1 cellular context compared by ENCODE assay signal in the genomic region with DNA sequence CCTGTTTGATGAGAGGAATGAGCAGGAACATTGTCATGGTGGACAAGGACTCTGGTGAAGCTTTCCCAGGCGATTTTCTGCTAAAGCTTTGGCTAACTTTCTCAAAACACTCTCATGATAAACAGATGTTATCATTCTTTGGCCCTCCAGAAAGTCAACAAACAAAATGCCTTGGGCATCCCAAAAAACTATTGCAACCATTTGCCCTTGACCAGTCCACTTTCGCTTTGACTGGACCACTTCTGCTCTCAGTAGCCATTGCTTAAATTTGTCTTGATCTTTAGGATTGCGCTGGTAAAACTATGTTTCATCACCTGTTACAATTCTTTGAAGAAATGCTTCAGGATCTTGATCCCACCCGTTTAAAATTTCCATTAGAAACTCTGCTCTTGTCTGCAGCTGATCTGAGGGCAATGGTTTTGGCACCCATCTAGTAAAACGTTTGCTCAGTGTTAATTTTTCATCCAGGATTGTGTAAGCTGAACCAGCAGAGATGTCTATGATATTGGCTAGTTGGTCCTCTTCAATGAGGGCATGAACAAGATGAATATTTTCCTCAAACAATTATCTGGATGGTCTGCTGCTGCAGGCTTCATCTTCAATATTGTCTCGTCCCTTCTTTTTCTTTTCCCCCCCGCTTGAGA.
TF ChIP-seq lines count a peak whose summit lies in the region.

No MANE protein-coding gene starts in this region.

TF ChIP-seq in GM12878, 131 proteins besides CTCF, POLR2A, EP300 and RAD21 (continued from another document):
- TF ChIP-seq, protein P1, sequence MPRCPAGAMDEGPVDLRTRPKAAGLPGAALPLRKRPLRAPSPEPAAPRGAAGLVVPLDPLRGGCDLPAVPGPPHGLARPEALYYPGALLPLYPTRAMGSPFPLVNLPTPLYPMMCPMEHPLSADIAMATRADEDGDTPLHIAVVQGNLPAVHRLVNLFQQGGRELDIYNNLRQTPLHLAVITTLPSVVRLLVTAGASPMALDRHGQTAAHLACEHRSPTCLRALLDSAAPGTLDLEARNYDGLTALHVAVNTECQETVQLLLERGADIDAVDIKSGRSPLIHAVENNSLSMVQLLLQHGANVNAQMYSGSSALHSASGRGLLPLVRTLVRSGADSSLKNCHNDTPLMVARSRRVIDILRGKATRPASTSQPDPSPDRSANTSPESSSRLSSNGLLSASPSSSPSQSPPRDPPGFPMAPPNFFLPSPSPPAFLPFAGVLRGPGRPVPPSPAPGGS (IDR thresholded peaks at IDR 0.05; ENCODE audit: borderline replicate concordance, insufficient read depth, low read depth, low read length, poor library complexity, severe bottlenecking), result no peak
- TF ChIP-seq, protein P2, sequence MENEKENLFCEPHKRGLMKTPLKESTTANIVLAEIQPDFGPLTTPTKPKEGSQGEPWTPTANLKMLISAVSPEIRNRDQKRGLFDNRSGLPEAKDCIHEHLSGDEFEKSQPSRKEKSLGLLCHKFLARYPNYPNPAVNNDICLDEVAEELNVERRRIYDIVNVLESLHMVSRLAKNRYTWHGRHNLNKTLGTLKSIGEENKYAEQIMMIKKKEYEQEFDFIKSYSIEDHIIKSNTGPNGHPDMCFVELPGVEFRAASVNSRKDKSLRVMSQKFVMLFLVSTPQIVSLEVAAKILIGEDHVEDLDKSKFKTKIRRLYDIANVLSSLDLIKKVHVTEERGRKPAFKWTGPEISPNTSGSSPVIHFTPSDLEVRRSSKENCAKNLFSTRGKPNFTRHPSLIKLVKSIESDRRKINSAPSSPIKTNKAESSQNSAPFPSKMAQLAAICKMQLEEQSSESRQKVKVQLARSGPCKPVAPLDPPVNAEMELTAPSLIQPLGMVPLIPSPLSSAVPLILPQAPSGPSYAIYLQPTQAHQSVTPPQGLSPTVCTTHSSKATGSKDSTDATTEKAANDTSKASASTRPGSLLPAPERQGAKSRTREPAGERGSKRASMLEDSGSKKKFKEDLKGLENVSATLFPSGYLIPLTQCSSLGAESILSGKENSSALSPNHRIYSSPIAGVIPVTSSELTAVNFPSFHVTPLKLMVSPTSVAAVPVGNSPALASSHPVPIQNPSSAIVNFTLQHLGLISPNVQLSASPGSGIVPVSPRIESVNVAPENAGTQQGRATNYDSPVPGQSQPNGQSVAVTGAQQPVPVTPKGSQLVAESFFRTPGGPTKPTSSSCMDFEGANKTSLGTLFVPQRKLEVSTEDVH (IDR thresholded peaks at IDR 0.05; ENCODE audit: low read depth, partially characterized antibody), result no peak
- no peak for TF ChIP-seq MXI1 (IDR thresholded peaks at IDR 0.05; ENCODE audit: low read depth, low read length)
- no peak for TF ChIP-seq KAT2A (conservative IDR thresholded peaks at IDR 0.05; ENCODE audit: control insufficient read depth, low read depth, low read length)
- TF ChIP-seq, protein P3, sequence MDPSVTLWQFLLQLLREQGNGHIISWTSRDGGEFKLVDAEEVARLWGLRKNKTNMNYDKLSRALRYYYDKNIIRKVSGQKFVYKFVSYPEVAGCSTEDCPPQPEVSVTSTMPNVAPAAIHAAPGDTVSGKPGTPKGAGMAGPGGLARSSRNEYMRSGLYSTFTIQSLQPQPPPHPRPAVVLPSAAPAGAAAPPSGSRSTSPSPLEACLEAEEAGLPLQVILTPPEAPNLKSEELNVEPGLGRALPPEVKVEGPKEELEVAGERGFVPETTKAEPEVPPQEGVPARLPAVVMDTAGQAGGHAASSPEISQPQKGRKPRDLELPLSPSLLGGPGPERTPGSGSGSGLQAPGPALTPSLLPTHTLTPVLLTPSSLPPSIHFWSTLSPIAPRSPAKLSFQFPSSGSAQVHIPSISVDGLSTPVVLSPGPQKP (IDR thresholded peaks at IDR 0.05; ENCODE audit: low read depth, low read length), result no peak
- no peak for TF ChIP-seq ZNF207 (IDR thresholded peaks at IDR 0.05; ENCODE audit: borderline replicate concordance)
- TF ChIP-seq, protein P4, sequence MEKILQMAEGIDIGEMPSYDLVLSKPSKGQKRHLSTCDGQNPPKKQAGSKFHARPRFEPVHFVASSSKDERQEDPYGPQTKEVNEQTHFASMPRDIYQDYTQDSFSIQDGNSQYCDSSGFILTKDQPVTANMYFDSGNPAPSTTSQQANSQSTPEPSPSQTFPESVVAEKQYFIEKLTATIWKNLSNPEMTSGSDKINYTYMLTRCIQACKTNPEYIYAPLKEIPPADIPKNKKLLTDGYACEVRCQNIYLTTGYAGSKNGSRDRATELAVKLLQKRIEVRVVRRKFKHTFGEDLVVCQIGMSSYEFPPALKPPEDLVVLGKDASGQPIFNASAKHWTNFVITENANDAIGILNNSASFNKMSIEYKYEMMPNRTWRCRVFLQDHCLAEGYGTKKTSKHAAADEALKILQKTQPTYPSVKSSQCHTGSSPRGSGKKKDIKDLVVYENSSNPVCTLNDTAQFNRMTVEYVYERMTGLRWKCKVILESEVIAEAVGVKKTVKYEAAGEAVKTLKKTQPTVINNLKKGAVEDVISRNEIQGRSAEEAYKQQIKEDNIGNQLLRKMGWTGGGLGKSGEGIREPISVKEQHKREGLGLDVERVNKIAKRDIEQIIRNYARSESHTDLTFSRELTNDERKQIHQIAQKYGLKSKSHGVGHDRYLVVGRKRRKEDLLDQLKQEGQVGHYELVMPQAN (conservative IDR thresholded peaks at IDR 0.05), result no peak
- TF ChIP-seq SMAD1 (IDR thresholded peaks at IDR 0.05; ENCODE audit: low read depth, partially characterized antibody), result no peak
- TF ChIP-seq, protein P5, sequence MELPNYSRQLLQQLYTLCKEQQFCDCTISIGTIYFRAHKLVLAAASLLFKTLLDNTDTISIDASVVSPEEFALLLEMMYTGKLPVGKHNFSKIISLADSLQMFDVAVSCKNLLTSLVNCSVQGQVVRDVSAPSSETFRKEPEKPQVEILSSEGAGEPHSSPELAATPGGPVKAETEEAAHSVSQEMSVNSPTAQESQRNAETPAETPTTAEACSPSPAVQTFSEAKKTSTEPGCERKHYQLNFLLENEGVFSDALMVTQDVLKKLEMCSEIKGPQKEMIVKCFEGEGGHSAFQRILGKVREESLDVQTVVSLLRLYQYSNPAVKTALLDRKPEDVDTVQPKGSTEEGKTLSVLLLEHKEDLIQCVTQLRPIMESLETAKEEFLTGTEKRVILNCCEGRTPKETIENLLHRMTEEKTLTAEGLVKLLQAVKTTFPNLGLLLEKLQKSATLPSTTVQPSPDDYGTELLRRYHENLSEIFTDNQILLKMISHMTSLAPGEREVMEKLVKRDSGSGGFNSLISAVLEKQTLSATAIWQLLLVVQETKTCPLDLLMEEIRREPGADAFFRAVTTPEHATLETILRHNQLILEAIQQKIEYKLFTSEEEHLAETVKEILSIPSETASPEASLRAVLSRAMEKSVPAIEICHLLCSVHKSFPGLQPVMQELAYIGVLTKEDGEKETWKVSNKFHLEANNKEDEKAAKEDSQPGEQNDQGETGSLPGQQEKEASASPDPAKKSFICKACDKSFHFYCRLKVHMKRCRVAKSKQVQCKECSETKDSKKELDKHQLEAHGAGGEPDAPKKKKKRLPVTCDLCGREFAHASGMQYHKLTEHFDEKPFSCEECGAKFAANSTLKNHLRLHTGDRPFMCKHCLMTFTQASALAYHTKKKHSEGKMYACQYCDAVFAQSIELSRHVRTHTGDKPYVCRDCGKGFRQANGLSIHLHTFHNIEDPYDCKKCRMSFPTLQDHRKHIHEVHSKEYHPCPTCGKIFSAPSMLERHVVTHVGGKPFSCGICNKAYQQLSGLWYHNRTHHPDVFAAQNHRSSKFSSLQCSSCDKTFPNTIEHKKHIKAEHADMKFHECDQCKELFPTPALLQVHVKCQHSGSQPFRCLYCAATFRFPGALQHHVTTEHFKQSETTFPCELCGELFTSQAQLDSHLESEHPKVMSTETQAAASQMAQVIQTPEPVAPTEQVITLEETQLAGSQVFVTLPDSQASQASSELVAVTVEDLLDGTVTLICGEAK (IDR thresholded peaks at IDR 0.05; ENCODE audit: borderline replicate concordance), result no peak
- TF ChIP-seq NFIC (IDR thresholded peaks at IDR 0.05; ENCODE audit: low read depth, low read length), result no peak
- TF ChIP-seq ZNF384 (IDR thresholded peaks at IDR 0.05; ENCODE audit: borderline replicate concordance, low read depth, low read length), result no peak
- no peak for TF ChIP-seq SP1 (IDR thresholded peaks at IDR 0.05; ENCODE audit: low read depth, low read length)
- no peak for TF ChIP-seq NR2C2 (IDR thresholded peaks at IDR 0.05; ENCODE audit: borderline replicate concordance, control insufficient read depth, insufficient read length, low read depth)
- TF ChIP-seq RFX5 (IDR thresholded peaks at IDR 0.05; ENCODE audit: low read depth, low read length), result no peak
- no peak for TF ChIP-seq NBN (IDR thresholded peaks at IDR 0.05)
